ENCODE assay signal across 10 cellular contexts in genomic region chr19:4916292-4917082, GRCh38. TPM values are rescaled to one million over a fixed set of nuclear protein-coding genes. Genes with fewer than 3 reads are reported as not detected.
DNase-seq lines count a peak whose midpoint lies in the region; ATAC-seq and TF ChIP-seq lines count a peak whose summit lies in the region.
"Had no signal": no experiment of that assay in that cellular context is flagged by ENCODE, and none has a peak within 500 bp of the region (broad histone marks: within the 10 kb centered on the region; RNA-seq: fewer than 3 reads in every experiment).

No MANE protein-coding gene starts in this region.

- H3K4me3 ChIP-seq in left ventricle myocardium inferior (peak overlapping the region; percentile 37), right cardiac atrium (ENCODE audit: low read length) (no peak overlapping the region), vagina (peak overlapping the region; percentile 13 to 19)

- DNase-seq in left ventricle myocardium inferior (no peak), right cardiac atrium (no peak), mesothelial cell of epicardium (ENCODE audit: low spot score in 2 of 2, unreplicated experiment in 2 of 2) (no peak), vagina (ENCODE audit: extremely low spot score in 2 of 2) (no peak), NOMO-1 (lab: John Stamatoyannopoulos, UW; ENCODE audit: unreplicated experiment in 2 of 2) (no peak)
- DNase-seq in activated T-helper 2 cell treated with anti-CD3 and anti-CD28 coated beads, Interferon-gamma antibody, Interleukin-2, Interleukin-4, amounts not matched to agents 10 μg/mL and 5 μg/mL and 100 μg/mL, durations not matched to agents 14 hours and 24 hours and 36 hours (ENCODE audit: low spot score): no peak
- DNase-seq: anterior cingulate cortex had no signal

- H3K27ac ChIP-seq in left ventricle myocardium inferior (replicated peaks) (no peak overlapping the region), right cardiac atrium (ENCODE audit: low read length) (no peak overlapping the region), vagina (peak overlapping the region; percentile 70)
- H3K27ac ChIP-seq: parathyroid adenoma had no signal

- no peaks in the 10 kb centered on the region for H3K9me3 ChIP-seq in left ventricle myocardium inferior (replicated peaks)
- H3K9me3 ChIP-seq in right cardiac atrium (ENCODE audit: control insufficient read depth, low read length): no peaks in the 10 kb centered on the region
- no peaks in the 10 kb centered on the region for H3K9me3 ChIP-seq in vagina

- no peak for TF ChIP-seq CTCF in left ventricle myocardium inferior (IDR thresholded peaks at IDR 0.05; ENCODE audit: borderline replicate concordance)
- TF ChIP-seq CTCF in mesothelial cell of epicardium (IDR thresholded peaks at IDR 0.05; ENCODE audit: unreplicated experiment): no peak
- TF ChIP-seq CTCF in vagina (IDR thresholded peaks at IDR 0.05): no peak

- peaks cover 73% of the 10 kb centered on the region for H3K36me3 Mint-ChIP-seq in activated T-helper 2 cell treated with anti-CD3 and anti-CD28 coated beads, Interferon-gamma antibody, Interleukin-2, Interleukin-4, amounts not matched to agents 10 μg/mL and 5 μg/mL and 100 μg/mL, durations not matched to agents 14 hours and 24 hours and 36 hours (ENCODE audit: low read depth)
- H3K36me3 Mint-ChIP-seq in mesothelial cell of epicardium: peaks cover 8% of the 10 kb centered on the region

- ATAC-seq in right cardiac atrium (no peak), GM21723 (IDR thresholded peaks at IDR 0.05; ENCODE audit: unreplicated experiment) (no peak), GM21825 (IDR thresholded peaks at IDR 0.05; ENCODE audit: unreplicated experiment) (no peak)

- TF ChIP-seq POLR2A in vagina (IDR thresholded peaks at IDR 0.05): no peak

- H3K4me1 Mint-ChIP-seq in activated T-helper 2 cell treated with anti-CD3 and anti-CD28 coated beads, Interferon-gamma antibody, Interleukin-2, Interleukin-4, amounts not matched to agents 10 μg/mL and 5 μg/mL and 100 μg/mL, durations not matched to agents 14 hours and 24 hours and 36 hours (ENCODE audit: low read depth): peaks cover 55% of the 10 kb centered on the region
- peaks cover 21% of the 10 kb centered on the region for H3K4me1 Mint-ChIP-seq in mesothelial cell of epicardium

- H3K36me3 ChIP-seq in left ventricle myocardium inferior (no peaks in the 10 kb centered on the region), vagina (no peaks in the 10 kb centered on the region)

- H3K4me3 Mint-ChIP-seq in activated T-helper 2 cell treated with anti-CD3 and anti-CD28 coated beads, Interferon-gamma antibody, Interleukin-2, Interleukin-4, amounts not matched to agents 10 μg/mL and 5 μg/mL and 100 μg/mL, durations not matched to agents 14 hours and 24 hours and 36 hours (ENCODE audit: low read depth): peak overlapping the region; percentile 91
- no peak overlapping the region for H3K4me3 Mint-ChIP-seq in mesothelial cell of epicardium

- H3K27me3 ChIP-seq in left ventricle myocardium inferior (ENCODE audit: low read depth) (no peaks in the 10 kb centered on the region), right cardiac atrium (ENCODE audit: control insufficient read depth, insufficient read depth) (no peaks in the 10 kb centered on the region), vagina (no peaks in the 10 kb centered on the region)

- no peaks in the 10 kb centered on the region for H3K9me3 Mint-ChIP-seq in activated T-helper 2 cell treated with anti-CD3 and anti-CD28 coated beads, Interferon-gamma antibody, Interleukin-2, Interleukin-4, amounts not matched to agents 10 μg/mL and 5 μg/mL and 100 μg/mL, durations not matched to agents 14 hours and 24 hours and 36 hours
- no peaks in the 10 kb centered on the region for H3K9me3 Mint-ChIP-seq in mesothelial cell of epicardium

- 71% methylated on average over 41 of the region's 41 CpGs for WGBS in right cardiac atrium

- H3K27ac Mint-ChIP-seq in activated T-helper 2 cell treated with anti-CD3 and anti-CD28 coated beads, Interferon-gamma antibody, Interleukin-2, Interleukin-4, amounts not matched to agents 10 μg/mL and 5 μg/mL and 100 μg/mL, durations not matched to agents 14 hours and 24 hours and 36 hours: peak overlapping the region; percentile 95
- H3K27ac Mint-ChIP-seq in mesothelial cell of epicardium: peak overlapping the region; percentile 87

- H3K4me1 ChIP-seq in left ventricle myocardium inferior (peaks cover 8% of the 10 kb centered on the region), right cardiac atrium (ENCODE audit: control insufficient read depth, insufficient read depth, low read length) (no peaks in the 10 kb centered on the region), vagina (peaks cover 33% of the 10 kb centered on the region)
- H3K4me1 ChIP-seq: parathyroid adenoma had no signal

- intact Hi-C loops in left ventricle myocardium inferior (cut with micrococcal nuclease) (no loop called here), right cardiac atrium (cut with DNase I) (loop anchor here in 1 of 4 donors (10.0 kb wide), 1 partner anchor 102 kb away; no protein-coding TSS in a partner anchor), vagina (cut with DNase I) (no loop called here)
- intact Hi-C loops in activated T-helper 2 cell treated with anti-CD3 and anti-CD28 coated beads, Interferon-gamma antibody, Interleukin-2, Interleukin-4, amounts not matched to agents 10 μg/mL and 5 μg/mL and 100 μg/mL, durations not matched to agents 14 hours and 24 hours and 36 hours (cut with micrococcal nuclease): no loop called here

- H3K27me3 Mint-ChIP-seq in activated T-helper 2 cell treated with anti-CD3 and anti-CD28 coated beads, Interferon-gamma antibody, Interleukin-2, Interleukin-4, amounts not matched to agents 10 μg/mL and 5 μg/mL and 100 μg/mL, durations not matched to agents 14 hours and 24 hours and 36 hours (ENCODE audit: low read depth): no peaks in the 10 kb centered on the region
- H3K27me3 Mint-ChIP-seq in mesothelial cell of epicardium (ENCODE audit: low read depth): no peaks in the 10 kb centered on the region

RNA-seq across cellular contexts. Expression of gene UHRF1, which starts 7.2 kb away (rescaled TPM):
- total RNA-seq in left ventricle myocardium inferior: 1.3 TPM
- total RNA-seq in right cardiac atrium: 1 to 10 TPM in 1 of 4 donors, under 1 TPM in 3; 0.45 to 2.3 (median 0.94) TPM
- polyA plus RNA-seq in right cardiac atrium: 0.18 TPM
- 137 and 138 TPM in 2 replicates for total RNA-seq in activated T-helper 2 cell treated with anti-CD3 and anti-CD28 coated beads, Interferon-gamma antibody, Interleukin-2, Interleukin-4, amounts not matched to agents 10 μg/mL and 5 μg/mL and 100 μg/mL, durations not matched to agents 14 hours and 24 hours and 36 hours
- 27.6 to 28.9 TPM (median 27.8 TPM) in 3 replicates for total RNA-seq in mesothelial cell of epicardium
- 2.0 TPM for total RNA-seq in vagina

RNA-seq across cellular contexts. Expression of gene ARRDC5, which starts 13.8 kb away (rescaled TPM):
- total RNA-seq in left ventricle myocardium inferior (not detected), right cardiac atrium (under 1 TPM in 1 of 4 donors, not detected in 3; 0.15 TPM), mesothelial cell of epicardium (not detected in 3 replicates), vagina (0.98 TPM)
- 0.07 TPM for polyA plus RNA-seq in right cardiac atrium
- total RNA-seq in activated T-helper 2 cell treated with anti-CD3 and anti-CD28 coated beads, Interferon-gamma antibody, Interleukin-2, Interleukin-4, amounts not matched to agents 10 μg/mL and 5 μg/mL and 100 μg/mL, durations not matched to agents 14 hours and 24 hours and 36 hours: 0.23 and 0.27 TPM in 2 replicates

RNA-seq across cellular contexts. Expression of gene PLIN3, which starts 49.0 kb away (rescaled TPM):
- 26.7 TPM for total RNA-seq in left ventricle myocardium inferior
- 10 to 100 TPM; 26.5 to 32.2 (median 28.5) TPM for total RNA-seq in right cardiac atrium
- 16.9 TPM for polyA plus RNA-seq in right cardiac atrium
- total RNA-seq in activated T-helper 2 cell treated with anti-CD3 and anti-CD28 coated beads, Interferon-gamma antibody, Interleukin-2, Interleukin-4, amounts not matched to agents 10 μg/mL and 5 μg/mL and 100 μg/mL, durations not matched to agents 14 hours and 24 hours and 36 hours: 55.3 and 61.8 TPM in 2 replicates
- 49.6 to 55.6 TPM (median 52.9 TPM) in 3 replicates for total RNA-seq in mesothelial cell of epicardium
- 93.8 TPM for total RNA-seq in vagina

RNA-seq across cellular contexts. Expression of gene KDM4B, which starts 52.4 kb away (rescaled TPM):
- total RNA-seq in left ventricle myocardium inferior: 34.1 TPM
- 10 to 100 TPM; 23.9 to 37.5 (median 30.8) TPM for total RNA-seq in right cardiac atrium
- 18.8 TPM for polyA plus RNA-seq in right cardiac atrium
- total RNA-seq in activated T-helper 2 cell treated with anti-CD3 and anti-CD28 coated beads, Interferon-gamma antibody, Interleukin-2, Interleukin-4, amounts not matched to agents 10 μg/mL and 5 μg/mL and 100 μg/mL, durations not matched to agents 14 hours and 24 hours and 36 hours: 51.7 and 54.3 TPM in 2 replicates
- total RNA-seq in mesothelial cell of epicardium: 71.6 to 80.5 TPM (median 74.0 TPM) in 3 replicates
- 59.7 TPM for total RNA-seq in vagina
